Comparison of ENCODE assay signal across 8 cellular contexts in the genomic region with DNA sequence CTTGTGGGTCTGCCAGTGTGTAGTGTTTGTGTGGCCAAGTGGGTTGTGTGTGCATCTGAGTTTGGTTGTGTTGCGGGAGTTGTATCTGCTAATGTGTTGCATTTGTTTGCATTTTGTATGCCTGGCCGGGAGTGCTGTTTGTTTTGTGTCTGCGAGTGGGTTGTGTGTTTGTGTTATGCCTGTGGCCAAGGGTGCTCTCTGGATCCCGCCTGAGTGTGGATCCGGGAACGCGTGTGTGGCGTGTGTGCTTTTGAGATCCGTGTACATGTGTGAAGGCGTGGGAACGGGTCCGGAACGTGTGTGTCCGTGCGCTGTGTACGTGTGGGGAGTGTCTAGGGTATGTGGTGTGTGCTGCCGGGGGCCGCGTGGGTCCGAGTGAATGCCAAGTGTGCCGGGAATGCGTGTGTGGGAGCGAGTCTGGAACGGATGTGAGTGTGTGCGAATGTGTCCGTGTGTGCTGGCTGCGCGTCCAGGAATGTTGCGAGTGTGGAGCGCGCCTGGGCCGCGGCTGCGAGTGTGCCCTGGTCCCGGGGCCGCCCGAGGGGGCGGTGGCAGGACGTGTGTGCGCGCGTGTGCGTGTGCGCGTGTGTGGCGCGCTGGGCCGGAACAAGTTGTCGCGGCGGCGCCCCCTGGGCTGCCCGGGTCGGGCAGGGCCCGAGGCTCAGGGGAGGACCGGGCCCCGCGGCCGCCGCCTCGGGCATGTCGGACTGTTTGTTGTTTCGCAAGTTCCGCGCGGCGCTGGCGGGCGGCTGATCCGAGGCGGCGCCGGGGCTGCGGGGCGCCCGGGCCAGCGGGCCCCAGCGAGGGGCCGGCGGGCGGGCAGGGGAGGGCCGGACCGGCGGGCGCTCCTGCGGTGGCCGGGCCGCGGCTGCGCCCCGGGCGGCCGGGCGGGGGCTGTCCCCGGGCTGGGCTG. TPM values are rescaled to one million over a fixed set of nuclear protein-coding genes. Genes with fewer than 3 reads are reported as not detected.
DNase-seq lines count a peak whose midpoint lies in the region; ATAC-seq and TF ChIP-seq lines count a peak whose summit lies in the region.

No MANE protein-coding gene starts in this region.

- H3K4me3 Mint-ChIP-seq in brain: peak overlapping the region; percentile 89 to 99 (median 93)

- no peak for TF ChIP-seq CTCF in brain (conservative IDR thresholded peaks at IDR 0.05)

- H3K27ac Mint-ChIP-seq in brain: peak overlapping the region; percentile 14 to 92 (median 81)

- H3K4me3 ChIP-seq in GM08714 (ENCODE audit: low read length) (peak overlapping the region; percentile 42), iPS-20b (ENCODE audit: low read length) (peak overlapping the region; percentile 79), skeletal muscle tissue (ENCODE audit: low read length in 3 of 3) (peak overlapping the region; percentile 90 to 97 (median 95))

- no peaks in the 10 kb centered on the region for H3K36me3 ChIP-seq in iPS-20b (ENCODE audit: insufficient read depth, low read depth, low read length)
- H3K36me3 ChIP-seq in skeletal muscle tissue (ENCODE audit: control insufficient read depth in 3 of 3, insufficient read depth in 3 of 3, low read length in 3 of 3): no peaks in the 10 kb centered on the region

- peaks cover 35% of the 10 kb centered on the region for H3K4me1 Mint-ChIP-seq in brain

- H3K27me3 Mint-ChIP-seq in brain: peaks cover 63% of the 10 kb centered on the region

- H3K9ac ChIP-seq in iPS-20b (ENCODE audit: low read depth, low read length): peak overlapping the region; percentile 64; the same call in 1 of the 2 replicates
- H3K9ac ChIP-seq in skeletal muscle tissue (ENCODE audit: low read depth in 1 of 3, low read length in 3 of 3): peak overlapping the region; percentile 81 to 87 (median 85)

- H3K9me3 ChIP-seq in iPS-20b (ENCODE audit: insufficient read depth, low read depth, low read length) (no peaks in the 10 kb centered on the region), skeletal muscle tissue (ENCODE audit: control insufficient read depth in 3 of 3, low read length in 3 of 3) (no peaks in the 10 kb centered on the region)

- H3K36me3 Mint-ChIP-seq in brain: no peaks in the 10 kb centered on the region

- H3K27ac ChIP-seq in iPS-20b (ENCODE audit: low read length) (no peak overlapping the region), skeletal muscle tissue (ENCODE audit: low read depth, low read length) (peak overlapping the region; percentile 42)

- no peak for ATAC-seq in HG03354 (IDR thresholded peaks at IDR 0.05; ENCODE audit: poor library complexity, severe bottlenecking, unreplicated experiment)

- DNase-seq in NCI-H226 (peak; percentile 24), DMS153 treated with DMSO at 0.1 percent for 48 hours (lab: John Stamatoyannopoulos, UW; ENCODE audit: unreplicated experiment) (no peak), NCI-H774 (lab: John Stamatoyannopoulos, UW) (no peak)

- H3K27me3 ChIP-seq in iPS-20b (ENCODE audit: insufficient read depth, low read length) (peaks cover 58% of the 10 kb centered on the region), skeletal muscle tissue (ENCODE audit: control insufficient read depth in 3 of 3, insufficient read depth in 3 of 3, low read length in 3 of 3) (peaks cover 0 to 10% (median 0%) of the 10 kb centered on the region in 3 donors)

- peaks cover 0 to 16% (median 0%) of the 10 kb centered on the region in 5 experiments for H3K9me3 Mint-ChIP-seq in brain

- H3K4me1 ChIP-seq in iPS-20b (ENCODE audit: insufficient read depth, low read length) (peaks cover 21% of the 10 kb centered on the region), skeletal muscle tissue (ENCODE audit: control insufficient read depth in 3 of 3, insufficient read depth in 3 of 3, low read length in 3 of 3) (peaks cover 14 to 29% (median 21%) of the 10 kb centered on the region in 3 donors)

RNA-seq across cellular contexts. Expression of gene PTPRU, which starts 0.9 kb away (rescaled TPM):
- 10.6 TPM for polyA plus RNA-seq in brain (ENCODE audit: insufficient read depth, low read depth, low replicate concordance)
- 27.1 TPM for total RNA-seq in skeletal muscle tissue

RNA-seq across cellular contexts. Expression of gene MECR, which starts 6.5 kb away (rescaled TPM):
- polyA plus RNA-seq in brain (ENCODE audit: insufficient read depth, low read depth, low replicate concordance): 31.1 TPM
- 25.1 TPM for total RNA-seq in skeletal muscle tissue

RNA-seq across cellular contexts. Expression of gene SRSF4, which starts 55.5 kb away (rescaled TPM):
- 132 TPM for polyA plus RNA-seq in brain (ENCODE audit: insufficient read depth, low read depth, low replicate concordance)
- 39.1 TPM for total RNA-seq in skeletal muscle tissue

Comparison
In these comparisons a context has a peak if more than half of its experiments do, and no peak if none do; other contexts are left out.
1. H3K4me3 ChIP-seq: peak in every context shown above with its lines; median percentile 95 in skeletal muscle tissue; 79 in iPS-20b; 42 in GM08714.